ENCODE assay signal across 19 cellular contexts in the genomic region with DNA sequence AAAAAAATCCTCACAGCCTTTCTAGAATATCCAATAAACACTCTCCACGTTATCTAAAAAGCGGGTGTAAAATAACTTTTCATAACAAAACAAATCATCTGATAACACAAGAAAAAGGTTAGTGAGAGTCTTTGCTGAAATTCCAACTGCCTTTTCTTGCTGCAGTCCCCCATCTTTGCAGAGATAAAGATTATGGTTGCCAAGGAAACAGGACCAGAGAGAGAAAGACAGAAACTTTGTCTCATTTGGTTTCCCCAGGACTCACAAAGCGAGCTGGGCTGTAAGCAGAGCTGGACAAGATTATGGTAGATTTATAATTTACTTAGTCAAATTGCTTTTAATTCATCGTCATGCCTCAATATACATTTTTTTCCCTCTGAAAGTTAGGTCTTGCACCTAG. TPM values are rescaled to one million over a fixed set of nuclear protein-coding genes. Genes with fewer than 3 reads are reported as not detected.
A peak's percentile ranks its signal among the peaks of the same experiment; 100 is the strongest.
DNase-seq lines count a peak whose midpoint lies in the region; ATAC-seq, FAIRE-seq and TF ChIP-seq lines count a peak whose summit lies in the region.
"Had no signal": no experiment of that assay in that cellular context is flagged by ENCODE, and none has a peak within 500 bp of the region (broad histone marks: within the 10 kb centered on the region; RNA-seq: fewer than 3 reads in every experiment).

No MANE protein-coding gene starts in this region.

- peaks cover 20% of the 10 kb centered on the region for H3K4me1 Mint-ChIP-seq in activated CD4-positive, alpha-beta T cell treated with anti-CD3 and anti-CD28 coated beads for 36 hours

- no peaks in the 10 kb centered on the region for H4K20me1 ChIP-seq in neural cell (ENCODE audit: insufficient read depth)

- H3K27me3 ChIP-seq in neural cell (ENCODE audit: insufficient read depth, low read depth, low read length) = no peaks in the 10 kb centered on the region

- H3F3A ChIP-seq in neural cell (ENCODE audit: insufficient read depth, low read length, poor library complexity, severe bottlenecking) = peaks cover 14% of the 10 kb centered on the region

- H3K4me1 ChIP-seq in HEK293 (ENCODE audit: control insufficient read depth, insufficient read depth, low read length) = peaks cover 14% of the 10 kb centered on the region

- no peak for TF ChIP-seq CTCF in HEK293 (tag by site-specific recombination; IDR thresholded peaks at IDR 0.05)
- TF ChIP-seq CTCF in neural cell (IDR thresholded peaks at IDR 0.05; ENCODE audit: poor library complexity, severe bottlenecking) = no peak

- no peaks in the 10 kb centered on the region for H3K9me2 ChIP-seq in neural cell (ENCODE audit: insufficient read depth, low read length)

- H3K4me2 ChIP-seq in neural cell (ENCODE audit: low read length) = peak overlapping the region; percentile 38

- DNase-seq in D341Med (ENCODE audit: low spot score) = peak; percentile 48
- peak; percentile 34 for DNase-seq in astrocyte of the hippocampus (ENCODE audit: low read depth, low spot score)
- no peak for DNase-seq in HT-29 (ENCODE audit: low spot score)
- no peak for DNase-seq in GM19239 (ENCODE audit: insufficient read length, low spot score)
- DNase-seq in NCI-H446 treated with DMSO at 0.1 percent for 48 hours (lab: John Stamatoyannopoulos, UW) = no peak
- DNase-seq in activated CD4-positive, alpha-beta T cell treated with anti-CD3 and anti-CD28 coated beads for 36 hours = no peak
- DNase-seq: DMS79 treated with DMSO at 0.1 percent for 48 hours, H9, NCI-H1105, NCI-H1930, NCI-H2171 treated with DMSO at 0.1 percent for 48 hours, NCI-H510A, PC-3, SW 1271 had no signal

- H3K27me3 Mint-ChIP-seq in activated CD4-positive, alpha-beta T cell treated with anti-CD3 and anti-CD28 coated beads for 36 hours = peaks cover 39% of the 10 kb centered on the region

- H3K4me3 Mint-ChIP-seq in activated CD4-positive, alpha-beta T cell treated with anti-CD3 and anti-CD28 coated beads for 36 hours = no peak overlapping the region
- H3K4me3 Mint-ChIP-seq: H9, IgD-negative memory B cell had no signal

- intact Hi-C loops in activated CD4-positive, alpha-beta T cell treated with anti-CD3 and anti-CD28 coated beads for 36 hours (cut with DNase I, micrococcal nuclease) = loop anchor here (1.0 kb wide), 6 partner anchors 7 to 304 kb away; no protein-coding TSS in a partner anchor

- no peak for FAIRE-seq in GM19239 (lab: Jason Lieb, UNC)
- FAIRE-seq: HTR-8/SVneo had no signal

- no peaks in the 10 kb centered on the region for H3K9me3 Mint-ChIP-seq in activated CD4-positive, alpha-beta T cell treated with anti-CD3 and anti-CD28 coated beads for 36 hours (ENCODE audit: low read depth)

- peak overlapping the region; percentile 31 for H3K9ac ChIP-seq in neural cell (ENCODE audit: low read length)

- POLR2A ChIA-PET in HEK293 (lab: Yijun Ruan, JAX) = interaction anchor here (0.5 to 1.8 kb wide), 2 partner anchors 18 to 326 kb away, joined by 3 to 5 read pairs; a partner anchor contains a TSS
- POLR2A ChIA-PET in activated CD4-positive, alpha-beta T cell treated with anti-CD3 and anti-CD28 coated beads for 36 hours (lab: Charles Lee) = no interaction called here

- H3K4me3 ChIP-seq in HEK293 (ENCODE audit: low read depth, low read length) (no peak overlapping the region), neural cell (ENCODE audit: low read length) (peak overlapping the region; percentile 37)

- CTCF ChIA-PET in HEK293 (lab: Yijun Ruan, JAX) = no interaction called here
- CTCF ChIA-PET in activated CD4-positive, alpha-beta T cell treated with anti-CD3 and anti-CD28 coated beads for 36 hours (lab: Charles Lee) = interaction anchor here (0.7 to 0.9 kb wide), 2 partner anchors 10 to 15 kb away, joined by 3 read pairs; no protein-coding TSS in a partner anchor

- no peak overlapping the region for H3K27ac ChIP-seq in HEK293 (ENCODE audit: extremely low read depth, low read depth, low read length)
- H3K27ac ChIP-seq in neural cell (ENCODE audit: low read length) = peak overlapping the region; percentile 70
- H3K27ac ChIP-seq: RWPE1 had no signal

- peaks cover 0 to 6% of the 10 kb centered on the region in 2 experiments; a peak in 2 of 3 replicates for H3K36me3 ChIP-seq in HEK293 (ENCODE audit: control insufficient read depth in 2 of 2, insufficient read depth in 1 of 2, low read length in 2 of 2)
- no peaks in the 10 kb centered on the region for H3K36me3 ChIP-seq in neural cell (ENCODE audit: insufficient read depth, low read length)

- peak; percentile 21 for TF ChIP-seq RAD21 in neural cell (conservative IDR thresholded peaks at IDR 0.05)

- no peak overlapping the region for H2AFZ ChIP-seq in neural cell (ENCODE audit: low read depth, low read length)

- H3K79me2 ChIP-seq in neural cell (replicated peaks; ENCODE audit: insufficient read depth, low read length) = peaks cover 9% of the 10 kb centered on the region

- H3K9me3 ChIP-seq in HEK293 (ENCODE audit: control insufficient read depth, insufficient read depth, low read depth, low read length) (peaks cover 2% of the 10 kb centered on the region; the same call in 1 of the 2 replicates), neural cell (ENCODE audit: low read length) (no peaks in the 10 kb centered on the region)

- no peaks in the 10 kb centered on the region for H3K36me3 Mint-ChIP-seq in activated CD4-positive, alpha-beta T cell treated with anti-CD3 and anti-CD28 coated beads for 36 hours (ENCODE audit: low read depth)

- no peak overlapping the region for H3K27ac Mint-ChIP-seq in activated CD4-positive, alpha-beta T cell treated with anti-CD3 and anti-CD28 coated beads for 36 hours
- H3K27ac Mint-ChIP-seq: H9, IgD-negative memory B cell had no signal

- ATAC-seq in activated CD4-positive, alpha-beta T cell treated with anti-CD3 and anti-CD28 coated beads for 36 hours = no peak

- no peak for TF ChIP-seq EP300 in neural cell (conservative IDR thresholded peaks at IDR 0.05; ENCODE audit: poor library complexity, severe bottlenecking)

TF ChIP-seq in HEK293, 187 proteins besides CTCF, POLR2A, EP300 and RAD21 (continues in another document):
- no peak for TF ChIP-seq TRIM28 (IDR thresholded peaks at IDR 0.05; ENCODE audit: borderline replicate concordance, low read length)
- TF ChIP-seq, protein P1, sequence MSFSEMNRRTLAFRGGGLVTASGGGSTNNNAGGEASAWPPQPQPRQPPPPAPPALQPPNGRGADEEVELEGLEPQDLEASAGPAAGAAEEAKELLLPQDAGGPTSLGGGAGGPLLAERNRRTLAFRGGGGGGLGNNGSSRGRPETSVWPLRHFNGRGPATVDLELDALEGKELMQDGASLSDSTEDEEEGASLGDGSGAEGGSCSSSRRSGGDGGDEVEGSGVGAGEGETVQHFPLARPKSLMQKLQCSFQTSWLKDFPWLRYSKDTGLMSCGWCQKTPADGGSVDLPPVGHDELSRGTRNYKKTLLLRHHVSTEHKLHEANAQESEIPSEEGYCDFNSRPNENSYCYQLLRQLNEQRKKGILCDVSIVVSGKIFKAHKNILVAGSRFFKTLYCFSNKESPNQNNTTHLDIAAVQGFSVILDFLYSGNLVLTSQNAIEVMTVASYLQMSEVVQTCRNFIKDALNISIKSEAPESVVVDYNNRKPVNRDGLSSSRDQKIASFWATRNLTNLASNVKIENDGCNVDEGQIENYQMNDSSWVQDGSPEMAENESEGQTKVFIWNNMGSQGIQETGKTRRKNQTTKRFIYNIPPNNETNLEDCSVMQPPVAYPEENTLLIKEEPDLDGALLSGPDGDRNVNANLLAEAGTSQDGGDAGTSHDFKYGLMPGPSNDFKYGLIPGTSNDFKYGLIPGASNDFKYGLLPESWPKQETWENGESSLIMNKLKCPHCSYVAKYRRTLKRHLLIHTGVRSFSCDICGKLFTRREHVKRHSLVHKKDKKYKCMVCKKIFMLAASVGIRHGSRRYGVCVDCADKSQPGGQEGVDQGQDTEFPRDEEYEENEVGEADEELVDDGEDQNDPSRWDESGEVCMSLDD (tag by site-specific recombination; IDR thresholded peaks at IDR 0.05) = no peak

TF ChIP-seq in neural cell, 6 proteins besides CTCF, POLR2A, EP300 and RAD21:
- TF ChIP-seq, protein P2, sequence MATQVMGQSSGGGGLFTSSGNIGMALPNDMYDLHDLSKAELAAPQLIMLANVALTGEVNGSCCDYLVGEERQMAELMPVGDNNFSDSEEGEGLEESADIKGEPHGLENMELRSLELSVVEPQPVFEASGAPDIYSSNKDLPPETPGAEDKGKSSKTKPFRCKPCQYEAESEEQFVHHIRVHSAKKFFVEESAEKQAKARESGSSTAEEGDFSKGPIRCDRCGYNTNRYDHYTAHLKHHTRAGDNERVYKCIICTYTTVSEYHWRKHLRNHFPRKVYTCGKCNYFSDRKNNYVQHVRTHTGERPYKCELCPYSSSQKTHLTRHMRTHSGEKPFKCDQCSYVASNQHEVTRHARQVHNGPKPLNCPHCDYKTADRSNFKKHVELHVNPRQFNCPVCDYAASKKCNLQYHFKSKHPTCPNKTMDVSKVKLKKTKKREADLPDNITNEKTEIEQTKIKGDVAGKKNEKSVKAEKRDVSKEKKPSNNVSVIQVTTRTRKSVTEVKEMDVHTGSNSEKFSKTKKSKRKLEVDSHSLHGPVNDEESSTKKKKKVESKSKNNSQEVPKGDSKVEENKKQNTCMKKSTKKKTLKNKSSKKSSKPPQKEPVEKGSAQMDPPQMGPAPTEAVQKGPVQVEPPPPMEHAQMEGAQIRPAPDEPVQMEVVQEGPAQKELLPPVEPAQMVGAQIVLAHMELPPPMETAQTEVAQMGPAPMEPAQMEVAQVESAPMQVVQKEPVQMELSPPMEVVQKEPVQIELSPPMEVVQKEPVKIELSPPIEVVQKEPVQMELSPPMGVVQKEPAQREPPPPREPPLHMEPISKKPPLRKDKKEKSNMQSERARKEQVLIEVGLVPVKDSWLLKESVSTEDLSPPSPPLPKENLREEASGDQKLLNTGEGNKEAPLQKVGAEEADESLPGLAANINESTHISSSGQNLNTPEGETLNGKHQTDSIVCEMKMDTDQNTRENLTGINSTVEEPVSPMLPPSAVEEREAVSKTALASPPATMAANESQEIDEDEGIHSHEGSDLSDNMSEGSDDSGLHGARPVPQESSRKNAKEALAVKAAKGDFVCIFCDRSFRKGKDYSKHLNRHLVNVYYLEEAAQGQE (IDR thresholded peaks at IDR 0.05; ENCODE audit: borderline replicate concordance) = no peak
- TF ChIP-seq MXI1 (conservative IDR thresholded peaks at IDR 0.05; ENCODE audit: poor library complexity, severe bottlenecking) (no peak), SMC3 (conservative IDR thresholded peaks at IDR 0.05; ENCODE audit: poor library complexity) (no peak), TAF1 (IDR thresholded peaks at IDR 0.05; ENCODE audit: low read depth) (no peak), POLR2AphosphoS5 (IDR thresholded peaks at IDR 0.05) (no peak), EZH2 (IDR thresholded peaks at IDR 0.05; ENCODE audit: borderline replicate concordance, insufficient read depth, low read length, poor library complexity, severe bottlenecking) (no peak)
TF ChIP-seq in neural cell: peak in this region for 0.

RNA-seq across cellular contexts. Expression of a gene that starts 17.6 kb away (rescaled TPM):
- 449 and 585 TPM in 2 replicates for polyA plus RNA-seq in neural cell
- 1,480 and 1,745 TPM in 2 replicates for polyA minus RNA-seq in neural cell
- 397 and 427 TPM in 2 replicates for total RNA-seq in HT-29 (2014; rRNA removed; shearing (Covaris generic))
- total RNA-seq in activated CD4-positive, alpha-beta T cell treated with anti-CD3 and anti-CD28 coated beads for 36 hours = under 1 TPM; 0.48 to 0.67 TPM

Comparison
In these comparisons a context has a peak if more than half of its experiments do, and no peak if none do; other contexts are left out.
1. DNase-seq: peak in D341Med (single experiment) and astrocyte of the hippocampus (single experiment); none in HT-29 (single experiment), GM19239 (single experiment), NCI-H446 treated with DMSO at 0.1 percent for 48 hours (single experiment) and activated CD4-positive, alpha-beta T cell treated with anti-CD3 and anti-CD28 coated beads for 36 hours (single experiment).
2. RNA of a gene that starts 17.6 kb away (total RNA-seq): 397 to 427 TPM in HT-29; 0.48 to 0.67 TPM in activated CD4-positive, alpha-beta T cell treated with anti-CD3 and anti-CD28 coated beads for 36 hours; every median in the first group is over 100 times any median in the second.